In genomic region chr9:73515216-73515615, GRCh38 we compare ENCODE assay signal across 20 cellular contexts.
"Had no signal": no experiment of that assay in that cellular context is flagged by ENCODE, and none has a peak within 500 bp of the region (broad histone marks: within the 10 kb centered on the region; RNA-seq: fewer than 3 reads in every experiment).

No MANE protein-coding gene starts in this region.

- H3K27me3 Mint-ChIP-seq: activated B cell treated with CpG ODN at 0.5 μM for 24 hours; activated naive CD8-positive, alpha-beta T cell; naive thymus-derived CD8-positive, alpha-beta T cell had no signal

- H3K27ac Mint-ChIP-seq: activated B cell treated with CpG ODN at 0.5 μM for 24 hours; activated CD8-positive, alpha-beta T cell treated with anti-CD3 and anti-CD28 coated beads, Interleukin-2, amount 10 ng/mL, durations not matched to agents 7 days and 5 days; activated naive CD8-positive, alpha-beta T cell; naive thymus-derived CD8-positive, alpha-beta T cell had no signal

- H3K4me3 ChIP-seq: colonic mucosa, gastroesophageal sphincter, left lung, stomach, testis, upper lobe of right lung had no signal

- H3K4me3 Mint-ChIP-seq: activated B cell treated with CpG ODN at 0.5 μM for 24 hours; activated CD8-positive, alpha-beta T cell treated with anti-CD3 and anti-CD28 coated beads, Interleukin-2, amount 10 ng/mL, durations not matched to agents 7 days and 5 days; activated naive CD8-positive, alpha-beta T cell; naive thymus-derived CD8-positive, alpha-beta T cell had no signal

- ATAC-seq: activated CD8-positive, alpha-beta T cell treated with anti-CD3 and anti-CD28 coated beads, Interleukin-2, amount 10 ng/mL, durations not matched to agents 7 days and 5 days; gastroesophageal sphincter; left lung; naive thymus-derived CD8-positive, alpha-beta T cell; upper lobe of right lung had no signal

- H3K36me3 Mint-ChIP-seq: activated naive CD8-positive, alpha-beta T cell; naive thymus-derived CD8-positive, alpha-beta T cell had no signal

- H3K4me1 Mint-ChIP-seq: activated B cell treated with CpG ODN at 0.5 μM for 24 hours; naive thymus-derived CD8-positive, alpha-beta T cell had no signal

- DNase-seq: activated B cell treated with CpG ODN at 0.5 μM for 24 hours; activated CD4-positive, alpha-beta T cell treated with anti-CD3 and anti-CD28 coated beads for 48 hours; activated CD8-positive, alpha-beta memory T cell treated with anti-CD3 and anti-CD28 coated beads, Interleukin-2, amount 50 U/mL, for 48 hours; activated CD8-positive, alpha-beta T cell treated with anti-CD3 and anti-CD28 coated beads, Interleukin-2, amount 10 ng/mL, durations not matched to agents 7 days and 5 days; activated gamma-delta T cell treated with Interleukin-2 at 50 U/mL for 16 hours; amniotic stem cell; caudate nucleus; colonic mucosa; kidney; left lung; mesenchymal stem cell; naive thymus-derived CD8-positive, alpha-beta T cell; retina; stimulated activated CD4-positive, alpha-beta T cell treated with anti-CD3 and anti-CD28 coated beads, Interleukin-12 subunit alpha, Interleukin-12 subunit beta, amount 100 ng/mL, for 4 hours; stimulated activated CD4-positive, alpha-beta T cell treated with anti-CD3 and anti-CD28 coated beads, Interleukin-2, amount 100 ng/mL, for 24 hours; stomach; testis; upper lobe of right lung had no signal
